8 cellular contexts compared by ENCODE assay signal in the genomic region with DNA sequence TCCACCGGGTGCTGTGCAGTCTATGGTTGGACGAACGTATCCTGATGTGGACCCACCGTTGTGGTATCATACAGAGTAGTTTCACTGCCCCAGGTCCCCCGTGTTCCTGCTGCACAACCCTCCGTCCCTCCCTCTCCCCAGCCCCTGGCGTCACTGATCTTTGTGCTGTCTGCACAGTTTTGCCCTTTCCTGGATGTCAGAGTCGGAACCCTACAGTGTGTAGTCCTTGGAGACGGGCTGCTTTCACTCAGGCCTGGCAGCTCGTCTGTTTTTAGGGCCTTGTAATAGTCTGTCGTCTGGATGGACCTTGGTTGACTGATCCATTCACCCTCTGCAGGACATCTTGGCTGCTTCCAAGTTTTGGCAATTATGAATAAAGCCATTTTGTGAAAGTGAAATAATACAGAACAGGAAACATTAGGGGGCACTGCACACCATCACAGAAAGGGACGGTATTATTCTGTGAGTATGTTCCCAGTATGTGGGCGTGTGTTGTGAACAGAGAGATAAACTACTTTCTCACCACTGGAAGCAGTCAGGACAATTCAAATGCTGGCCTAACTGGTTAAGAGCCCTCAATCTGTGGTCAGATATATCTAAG.
DNase-seq lines count a peak whose midpoint lies in the region; ATAC-seq, FAIRE-seq and TF ChIP-seq lines count a peak whose summit lies in the region.
"Not testable (repeated sequence)": the region's sequence is repeated elsewhere in the genome, so short reads cannot be mapped to it uniquely, and the experiment has no call there.

No MANE protein-coding gene starts in this region.

- not testable (repeated sequence) for H3K4me2 ChIP-seq in KMS-11; endothelial cell of umbilical vein (ENCODE audit: insufficient read depth, low read length)

- not testable (repeated sequence) for H3K27ac ChIP-seq in KMS-11; aorta (ENCODE audit: low read depth in 1 of 2, low read length in 2 of 2)
- peak overlapping the region; percentile 36 for H3K27ac ChIP-seq in endothelial cell of umbilical vein (ENCODE audit: insufficient read depth, low read depth, low read length)

- BruUV-seq in endothelial cell of umbilical vein (replicated peaks; lab: Mats Ljungman, UMichigan): not testable (repeated sequence)

- H3K27me3 ChIP-seq in KMS-11 (ENCODE audit: insufficient read depth, low read depth); endothelial cell of umbilical vein (ENCODE audit: control insufficient read depth in 2 of 2, insufficient read depth in 2 of 2, low read length in 2 of 2); kidney epithelial cell (ENCODE audit: control insufficient read depth, insufficient read depth, low read length); aorta (ENCODE audit: control insufficient read depth in 1 of 2, insufficient read depth in 2 of 2, low read length in 1 of 2): not testable (repeated sequence)

- H3K79me2 ChIP-seq in KMS-11 (ENCODE audit: insufficient read depth, low read depth): peaks cover 97% of the 10 kb centered on the region
- peaks cover 89% of the 10 kb centered on the region for H3K79me2 ChIP-seq in endothelial cell of umbilical vein (ENCODE audit: control insufficient read depth, insufficient read depth, low read length)

- ATAC-seq in activated naive CD4-positive, alpha-beta T cell treated with anti-CD3 and anti-CD28 coated beads, Interleukin-2, amount 50 U/mL, for 72 hours: peak; percentile 61 to 69
- peak; percentile 85 for ATAC-seq in aorta (ENCODE audit: low FRiP score)

- peak; percentile 93 for FAIRE-seq in endothelial cell of umbilical vein (lab: Jason Lieb, UNC)

- dilution Hi-C loops in endothelial cell of umbilical vein (cut with MboI; ENCODE audit: extremely low pct_ligation_motif_present, low sequenced_read_pairs): not testable (repeated sequence)

- H3K27ac Mint-ChIP-seq in activated naive CD4-positive, alpha-beta T cell treated with anti-CD3 and anti-CD28 coated beads, Interleukin-2, amount 50 U/mL, for 72 hours: peak overlapping the region; percentile 28 to 75

- not testable (repeated sequence) for H3K9me3 Mint-ChIP-seq in activated naive CD4-positive, alpha-beta T cell treated with anti-CD3 and anti-CD28 coated beads, Interleukin-2, amount 50 U/mL, for 72 hours

- WGBS in aorta, 2 donors: 15 to 26% methylated on average over 9 to 12 of the region's 13 CpGs

- H3K36me3 ChIP-seq in KMS-11 (ENCODE audit: insufficient read depth); endothelial cell of umbilical vein (ENCODE audit: control insufficient read depth in 2 of 2, extremely low read depth in 1 of 2, insufficient read depth in 2 of 2, low read length in 2 of 2); kidney epithelial cell (ENCODE audit: control insufficient read depth, insufficient read depth, low read length); aorta (ENCODE audit: control insufficient read depth in 1 of 2, insufficient read depth in 2 of 2, low read length in 1 of 2): not testable (repeated sequence)

- not testable (repeated sequence) for H2AFZ ChIP-seq in KMS-11 (ENCODE audit: low read depth); endothelial cell of umbilical vein (ENCODE audit: low read depth, low read length)

- TF ChIP-seq POLR2A in endothelial cell of umbilical vein (IDR thresholded peaks at IDR 0.05; ENCODE audit: low read depth, low read length): not testable (repeated sequence)

- POLR2A ChIA-PET in endothelial cell of umbilical vein (lab: Charles Lee): not testable (repeated sequence)

- not testable (repeated sequence) for H3K36me3 Mint-ChIP-seq in activated naive CD4-positive, alpha-beta T cell treated with anti-CD3 and anti-CD28 coated beads, Interleukin-2, amount 50 U/mL, for 72 hours

- not testable (repeated sequence) for H3K9me1 ChIP-seq in endothelial cell of umbilical vein (replicated peaks; ENCODE audit: control insufficient read depth, extremely low read depth, insufficient read depth, low read length)

- TF ChIP-seq CTCF in KMS-11 (conservative IDR thresholded peaks at IDR 0.05; ENCODE audit: low read depth, low read length) (peak; percentile 58), endothelial cell of umbilical vein (IDR thresholded peaks at IDR 0.05; ENCODE audit: extremely low read depth in 1 of 2, insufficient read depth in 1 of 2, low read depth in 1 of 2, low read length in 2 of 2) (peak; percentile 28 to 45), kidney epithelial cell (IDR thresholded peaks at IDR 0.05; ENCODE audit: insufficient read depth, low read length, poor library complexity, severe bottlenecking) (peak; percentile 44)

- peak; percentile 48 for DNase-seq in GDM1 (lab: John Stamatoyannopoulos, UW)
- DNase-seq in RPMI7951 (ENCODE audit: low read depth): peak; percentile 73
- DNase-seq in activated naive CD4-positive, alpha-beta T cell treated with anti-CD3 and anti-CD28 coated beads, Interleukin-2, amount 50 U/mL, for 72 hours (ENCODE audit: low spot score in 2 of 2); kidney epithelial cell (ENCODE audit: low read depth): not testable (repeated sequence)
- DNase-seq in endothelial cell of umbilical vein (ENCODE audit: low read depth, low spot score): peak; percentile 88
- DNase-seq in pons (ENCODE audit: low spot score): peak; percentile 95
- DNase-seq in aorta: peak; percentile 34 to 65

- H3K4me1 ChIP-seq in KMS-11 (ENCODE audit: low read depth, poor library complexity, severe bottlenecking): peaks cover 22% of the 10 kb centered on the region
- H3K4me1 ChIP-seq in endothelial cell of umbilical vein (ENCODE audit: control insufficient read depth, extremely low read depth, insufficient read depth, low read length): peaks cover 60% of the 10 kb centered on the region
- not testable (repeated sequence) for H3K4me1 ChIP-seq in aorta (ENCODE audit: control insufficient read depth in 1 of 2, insufficient read depth in 2 of 2, low read length in 2 of 2)

- not testable (repeated sequence) for H3K9ac ChIP-seq in KMS-11; endothelial cell of umbilical vein (replicated peaks; ENCODE audit: extremely low read depth, insufficient read depth, low read length)

- intact Hi-C loops in endothelial cell of umbilical vein (cut with micrococcal nuclease): loop anchor here (1.0 to 5.0 kb wide), 3 partner anchors 79 to 224 kb away; a partner anchor contains a TSS
- intact Hi-C loops in aorta (cut with DNase I): loop anchor here (5.0 kb wide), 3 partner anchors 159 to 224 kb away; a partner anchor contains a TSS

- not testable (repeated sequence) for H3K4me3 ChIP-seq in KMS-11 (IDR thresholded peaks at IDR 0.05; ENCODE audit: insufficient read depth, low read depth, low read length); endothelial cell of umbilical vein (replicated peaks in 1 of 3; ENCODE audit: insufficient read depth in 1 of 3, low read depth in 1 of 3, low read length in 3 of 3); kidney epithelial cell (ENCODE audit: low read depth, low read length); aorta (ENCODE audit: low read length in 2 of 2)

- CTCF ChIA-PET in endothelial cell of umbilical vein (lab: Charles Lee): interaction anchor here (0.9 to 3.0 kb wide), 7 partner anchors 10 to 224 kb away, joined by 3 to 23 read pairs (median 5); a partner anchor contains a TSS

- H3K9me3 ChIP-seq in endothelial cell of umbilical vein (replicated peaks; ENCODE audit: control insufficient read depth, insufficient read depth, low read length); aorta (ENCODE audit: control insufficient read depth, low read length): not testable (repeated sequence)

- H4K20me1 ChIP-seq in KMS-11 (ENCODE audit: insufficient read depth): peaks cover 65% of the 10 kb centered on the region
- H4K20me1 ChIP-seq in endothelial cell of umbilical vein (replicated peaks; ENCODE audit: control insufficient read depth, extremely low read depth, insufficient read depth, low read length): not testable (repeated sequence)

TF ChIP-seq in endothelial cell of umbilical vein, 7 proteins besides CTCF, POLR2A, EP300 and RAD21:
- TF ChIP-seq POLR2AphosphoS5 (IDR thresholded peaks at IDR 0.05; ENCODE audit: insufficient read depth, low read depth, low read length): peak; percentile 17
